Comparison of ENCODE assay signal across 23 cellular contexts in the genomic region with DNA sequence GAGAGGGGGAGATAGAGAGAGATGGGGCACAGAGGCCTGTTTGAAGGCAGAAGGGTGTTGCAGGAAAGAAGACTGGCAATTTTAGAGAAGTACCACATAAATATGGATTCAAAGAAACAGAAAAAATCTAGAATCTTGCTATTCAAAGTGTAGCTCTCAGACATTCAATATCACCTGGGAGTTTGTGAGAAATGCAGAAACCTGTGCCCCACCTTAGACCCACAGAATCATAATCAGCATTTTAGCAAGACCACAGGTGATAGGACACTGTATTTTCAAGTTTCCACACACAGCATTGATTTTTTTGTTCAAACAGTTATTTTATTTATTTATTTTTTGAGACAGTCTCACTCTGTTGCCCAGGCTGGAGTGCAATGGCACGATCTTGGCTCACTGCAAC. TPM values are rescaled to one million over a fixed set of nuclear protein-coding genes. Genes with fewer than 3 reads are reported as not detected.
DNase-seq lines count a peak whose midpoint lies in the region; ATAC-seq, FAIRE-seq and TF ChIP-seq lines count a peak whose summit lies in the region.
"Had no signal": no experiment of that assay in that cellular context is flagged by ENCODE, and none has a peak within 500 bp of the region (broad histone marks: within the 10 kb centered on the region; RNA-seq: fewer than 3 reads in every experiment).

No MANE protein-coding gene starts in this region.

- peak overlapping the region; percentile 17 for H3K4me3 Mint-ChIP-seq in activated naive CD8-positive, alpha-beta T cell
- no peak overlapping the region for H3K4me3 Mint-ChIP-seq in activated naive CD8-positive, alpha-beta T cell treated with anti-CD3 and anti-CD28 coated beads for 36 hours
- H3K4me3 Mint-ChIP-seq in T-helper 17 cell (no peak overlapping the region), type B pancreatic cell (no peak overlapping the region), T-cell (no peak overlapping the region)

- no peak overlapping the region for H3K27ac Mint-ChIP-seq in activated naive CD8-positive, alpha-beta T cell
- no peak overlapping the region for H3K27ac Mint-ChIP-seq in activated naive CD8-positive, alpha-beta T cell treated with anti-CD3 and anti-CD28 coated beads for 36 hours
- H3K27ac Mint-ChIP-seq in T-helper 17 cell (peak overlapping the region; percentile 32), type B pancreatic cell (peak overlapping the region; percentile 51), T-cell (no peak overlapping the region)

- in situ Hi-C loops in HepG2 (cut with HindIII; ENCODE audit: extremely low pct_ligation_motif_present, low pct_unique_long_range_greater_than_20kb): no loop called here

- no peak overlapping the region for H2AFZ ChIP-seq in HepG2 (ENCODE audit: low read length)
- H2AFZ ChIP-seq: PC-9 had no signal

- H3K4me2 ChIP-seq in HepG2 (ENCODE audit: low read depth, low read length): no peak overlapping the region
- H3K4me2 ChIP-seq: PC-9 had no signal

- TF ChIP-seq CTCF in HepG2 (CRISPR knock-in tag; IDR thresholded peaks at IDR 0.05): no peak
- TF ChIP-seq CTCF in type B pancreatic cell (conservative IDR thresholded peaks at IDR 0.05): no peak

- ATAC-seq in T-helper 17 cell: no peak
- ATAC-seq in HepG2: no peak
- ATAC-seq in T-cell (replicated peaks in 1 of 4): no peak

- peaks cover 76% of the 10 kb centered on the region for H3K79me2 ChIP-seq in HepG2 (ENCODE audit: insufficient read depth, low read length)

- peaks cover 32% of the 10 kb centered on the region for H3K4me1 Mint-ChIP-seq in activated naive CD8-positive, alpha-beta T cell (ENCODE audit: low read depth)
- peaks cover 30% of the 10 kb centered on the region for H3K4me1 Mint-ChIP-seq in activated naive CD8-positive, alpha-beta T cell treated with anti-CD3 and anti-CD28 coated beads for 36 hours
- peaks cover 27% of the 10 kb centered on the region for H3K4me1 Mint-ChIP-seq in T-helper 17 cell
- peaks cover 19% of the 10 kb centered on the region for H3K4me1 Mint-ChIP-seq in type B pancreatic cell (ENCODE audit: unreplicated experiment)
- peaks cover 43 to 64% (median 55%) of the 10 kb centered on the region in 3 donors for H3K4me1 Mint-ChIP-seq in T-cell

- no peak for TF ChIP-seq EP300 in HepG2 (IDR thresholded peaks at IDR 0.05; ENCODE audit: low read depth in 2 of 2, low read length in 2 of 2)
- TF ChIP-seq EP300 in HepG2 (CRISPR knock-in tag; IDR thresholded peaks at IDR 0.05; ENCODE audit: borderline replicate concordance): no peak

- no peaks in the 10 kb centered on the region for H3K9me3 ChIP-seq in T-helper 17 cell (ENCODE audit: control insufficient read depth, low read length, poor library complexity, severe bottlenecking)
- no peaks in the 10 kb centered on the region for H3K9me3 ChIP-seq in HepG2 (ENCODE audit: low read length)

- H3K9ac ChIP-seq in HepG2 (ENCODE audit: insufficient read depth, low read depth, low read length): no peak overlapping the region

- peaks cover 2% of the 10 kb centered on the region for H3K36me3 Mint-ChIP-seq in activated naive CD8-positive, alpha-beta T cell
- peaks cover 9% of the 10 kb centered on the region for H3K36me3 Mint-ChIP-seq in activated naive CD8-positive, alpha-beta T cell treated with anti-CD3 and anti-CD28 coated beads for 36 hours
- H3K36me3 Mint-ChIP-seq in T-helper 17 cell (ENCODE audit: low read depth) (peaks cover 7% of the 10 kb centered on the region), type B pancreatic cell (peaks cover 6% of the 10 kb centered on the region), T-cell (peaks cover 16% of the 10 kb centered on the region)

- peaks cover 0 to 4% of the 10 kb centered on the region in 2 experiments; a peak in 1 of 5 replicates for H3K27me3 ChIP-seq in HepG2 (ENCODE audit: control insufficient read depth in 1 of 2, insufficient read depth in 2 of 2, low read length in 2 of 2)

- peaks cover 1 to 15% of the 10 kb centered on the region in 2 experiments; a peak in 2 of 5 replicates for H3K36me3 ChIP-seq in HepG2 (replicated peaks in 1 of 2; ENCODE audit: control insufficient read depth in 1 of 2, insufficient read depth in 2 of 2, low read length in 2 of 2)

- CTCF ChIA-PET in HepG2 (lab: Yijun Ruan, JAX; ENCODE audit: low intra/inter-chr PET ratio, low total read pairs) (no interaction called here), T-cell (lab: Charles Lee) (interaction anchor here (0.6 to 1.0 kb wide), 6 partner anchors 13 to 220 kb away, joined by 3 to 6 read pairs (median 4); a partner anchor contains a TSS)

- 90% methylated on average over 1 of the region's 1 CpG for WGBS in HepG2 (ENCODE audit: low lambda C conversion rate)

- intact Hi-C loops in HepG2 (cut with micrococcal nuclease; ENCODE audit: unreplicated experiment): no loop called here

- no peak for FAIRE-seq in HepG2 (lab: Jason Lieb, UNC)
- FAIRE-seq: D721Med, G401.6, H54 had no signal

- TF ChIP-seq RAD21 in HepG2 (CRISPR knock-in tag; IDR thresholded peaks at IDR 0.05): no peak

- no peak for TF ChIP-seq POLR2A in HepG2 (IDR thresholded peaks at IDR 0.05; ENCODE audit: insufficient read depth in 1 of 2, low read depth in 2 of 2, low read length in 2 of 2)

- H3K27ac ChIP-seq in HepG2 (ENCODE audit: extremely low read length, insufficient read depth, low read length): no peak overlapping the region
- H3K27ac ChIP-seq: HL-60, PC-9 had no signal

- peaks cover 40% of the 10 kb centered on the region for H3K4me1 ChIP-seq in HepG2 (ENCODE audit: insufficient read depth, low read length)

- no peaks in the 10 kb centered on the region for H3K9me3 Mint-ChIP-seq in activated naive CD8-positive, alpha-beta T cell (ENCODE audit: low read depth)
- H3K9me3 Mint-ChIP-seq in activated naive CD8-positive, alpha-beta T cell treated with anti-CD3 and anti-CD28 coated beads for 36 hours: no peaks in the 10 kb centered on the region
- H3K9me3 Mint-ChIP-seq in type B pancreatic cell (no peaks in the 10 kb centered on the region), T-cell (no peaks in the 10 kb centered on the region)
- H3K9me3 Mint-ChIP-seq: CD8-positive, alpha-beta memory T cell had no signal

- POLR2A ChIA-PET in HepG2 (lab: Yijun Ruan, JAX) (interaction anchor here (0.7 to 2.4 kb wide), 8 partner anchors 9 to 740 kb away, joined by 3 to 21 read pairs (median 6); a partner anchor contains a TSS), T-cell (lab: Charles Lee) (interaction anchor here (0.6 to 0.9 kb wide), 7 partner anchors 10 to 258 kb away, joined by 3 to 8 read pairs (median 4); a partner anchor contains a TSS)

- no TSS peak for BruUV-seq in HepG2 (replicated peaks; lab: Mats Ljungman, UMichigan)

- no peak for DNase-seq in activated naive CD8-positive, alpha-beta T cell treated with anti-CD3 and anti-CD28 coated beads for 36 hours
- no peak for DNase-seq in T-helper 17 cell
- DNase-seq in HepG2 (ENCODE audit: low spot score): no peak
- no peak for DNase-seq in type B pancreatic cell (ENCODE audit: extremely low spot score, unreplicated experiment)
- no peak for DNase-seq in T-cell
- no peak for DNase-seq in activated effector memory CD4-positive, alpha-beta T cell treated with anti-CD3 and anti-CD28 coated beads, Interleukin-2, amount 50 U/mL, for 16 hours
- DNase-seq: C1 segment of cervical spinal cord; CD8-positive, alpha-beta memory T cell; NCI-H1048; NCI-H1417; NCI-H1694; NCI-H2029 treated with DMSO at 0.1 percent for 48 hours; NCI-H446 treated with DMSO at 0.1 percent for 48 hours; NCI-H526; NCI-H82; PC-9; RPMI8226; SHP77 had no signal

- H4K20me1 ChIP-seq in HepG2 (ENCODE audit: insufficient read depth, low read length): peaks cover 7% of the 10 kb centered on the region; the same call in 1 of the 2 replicates

- H3K4me3 ChIP-seq in HepG2 (replicated peaks in 1 of 3; ENCODE audit: insufficient read depth in 1 of 3, low read depth in 2 of 3, low read length in 3 of 3): no peak overlapping the region
- H3K4me3 ChIP-seq: PC-9 had no signal

- H3K27me3 Mint-ChIP-seq in activated naive CD8-positive, alpha-beta T cell: no peaks in the 10 kb centered on the region
- H3K27me3 Mint-ChIP-seq in activated naive CD8-positive, alpha-beta T cell treated with anti-CD3 and anti-CD28 coated beads for 36 hours: no peaks in the 10 kb centered on the region
- H3K27me3 Mint-ChIP-seq in T-helper 17 cell (no peaks in the 10 kb centered on the region), type B pancreatic cell (no peaks in the 10 kb centered on the region), T-cell (no peaks in the 10 kb centered on the region)
- H3K27me3 Mint-ChIP-seq: CD8-positive, alpha-beta memory T cell had no signal

RNA-seq across cellular contexts. Expression of a gene that starts 3.3 kb away (rescaled TPM):
- total RNA-seq in activated naive CD8-positive, alpha-beta T cell treated with anti-CD3 and anti-CD28 coated beads for 36 hours: 100 to 1,000 TPM; 194 to 201 TPM
- 10 to 100 TPM; 90.0 to 99.5 TPM for total RNA-seq in T-helper 17 cell
- 713 and 818 TPM in 2 replicates for total RNA-seq in HepG2 (2016; rRNA removed; fragmentation: Illumina TruSeq; extraction: Trizol)
- 394 and 546 TPM in 2 replicates for total RNA-seq in HepG2 (2016; cell fraction: cytosol; rRNA removed; fragmentation: Illumina TruSeq; extraction: Trizol; ENCODE audit: low read depth)
- 727 and 841 TPM in 2 replicates for total RNA-seq in HepG2 (2016; cell fraction: insoluble cytoplasmic fraction; rRNA removed; fragmentation: Illumina TruSeq; extraction: Trizol)
- total RNA-seq in HepG2 (2016; cell fraction: membrane; rRNA removed; fragmentation: Illumina TruSeq; extraction: Trizol): 518 and 609 TPM in 2 replicates
- 243 and 273 TPM in 2 replicates for total RNA-seq in HepG2 (2016; cell fraction: nucleus; rRNA removed; fragmentation: Illumina TruSeq; extraction: Trizol)
- polyA plus RNA-seq in HepG2 (2011; rRNA removed): 473 and 535 TPM in 2 replicates
- 355 and 455 TPM in 2 replicates for polyA plus RNA-seq in HepG2 (2011; cell fraction: cytosol; rRNA removed)
- 126 and 158 TPM in 2 replicates for polyA plus RNA-seq in HepG2 (2011; cell fraction: nucleus; rRNA removed)
- polyA plus RNA-seq in HepG2 (2012): 433 and 508 TPM in 2 replicates
- polyA plus RNA-seq in HepG2 (2016; cell fraction: cytosol; fragmentation: Illumina TruSeq; extraction: Trizol; ENCODE audit: low read depth): 449 and 646 TPM in 2 replicates
- 889 and 948 TPM in 2 replicates for polyA plus RNA-seq in HepG2 (2016; cell fraction: insoluble cytoplasmic fraction; fragmentation: Illumina TruSeq; extraction: Trizol; ENCODE audit: low read depth)
- 521 and 635 TPM in 2 replicates for polyA plus RNA-seq in HepG2 (2016; cell fraction: membrane; fragmentation: Illumina TruSeq; extraction: Trizol; ENCODE audit: low read depth)
- 510 and 513 TPM in 2 replicates for polyA plus RNA-seq in HepG2 (2016; cell fraction: nucleus; fragmentation: Illumina TruSeq; extraction: Trizol; ENCODE audit: insufficient read depth, low read depth)
- 166 and 230 TPM in 2 replicates for polyA minus RNA-seq in HepG2 (2011; rRNA and poly(A)+ RNA removed; ENCODE audit: low replicate concordance)
- 89.3 and 98.3 TPM in 2 replicates for polyA minus RNA-seq in HepG2 (2011; cell fraction: cytosol; rRNA and poly(A)+ RNA removed)
- 88.1 and 108 TPM in 2 replicates for polyA minus RNA-seq in HepG2 (2011; cell fraction: nucleus; rRNA and poly(A)+ RNA removed)
- total RNA-seq in type B pancreatic cell (ENCODE audit: low replicate concordance): 158 and 161 TPM in 2 replicates
- 100 to 1,000 TPM in 4 of 5 donors, 10 to 100 TPM in 1; 92.1 to 107 (median 101) TPM for total RNA-seq in T-cell

RNA-seq across cellular contexts. Expression of a gene that starts 3.8 kb away (rescaled TPM):
- 10 to 100 TPM; 44.5 to 48.4 TPM for total RNA-seq in activated naive CD8-positive, alpha-beta T cell treated with anti-CD3 and anti-CD28 coated beads for 36 hours
- total RNA-seq in T-helper 17 cell (10 to 100 TPM; 37.0 to 44.0 TPM), HepG2 (2016; rRNA removed; fragmentation: Illumina TruSeq; extraction: Trizol) (273 and 345 TPM in 2 replicates), type B pancreatic cell (ENCODE audit: low replicate concordance) (53.6 and 66.6 TPM in 2 replicates), T-cell (10 to 100 TPM; 53.8 to 81.2 (median 64.0) TPM)
- total RNA-seq in HepG2 (2016; cell fraction: cytosol; rRNA removed; fragmentation: Illumina TruSeq; extraction: Trizol; ENCODE audit: low read depth): 151 and 152 TPM in 2 replicates
- 269 and 346 TPM in 2 replicates for total RNA-seq in HepG2 (2016; cell fraction: insoluble cytoplasmic fraction; rRNA removed; fragmentation: Illumina TruSeq; extraction: Trizol)
- 294 and 315 TPM in 2 replicates for total RNA-seq in HepG2 (2016; cell fraction: membrane; rRNA removed; fragmentation: Illumina TruSeq; extraction: Trizol)
- 141 and 150 TPM in 2 replicates for total RNA-seq in HepG2 (2016; cell fraction: nucleus; rRNA removed; fragmentation: Illumina TruSeq; extraction: Trizol)
- polyA plus RNA-seq in HepG2 (2011; rRNA removed): 185 and 210 TPM in 2 replicates
- polyA plus RNA-seq in HepG2 (2011; cell fraction: cytosol; rRNA removed): 161 and 177 TPM in 2 replicates
- polyA plus RNA-seq in HepG2 (2011; cell fraction: nucleus; rRNA removed): 147 and 170 TPM in 2 replicates
- polyA plus RNA-seq in HepG2 (2012): 162 and 212 TPM in 2 replicates
- 118 and 119 TPM in 2 replicates for polyA plus RNA-seq in HepG2 (2016; cell fraction: cytosol; fragmentation: Illumina TruSeq; extraction: Trizol; ENCODE audit: low read depth)
- 260 and 276 TPM in 2 replicates for polyA plus RNA-seq in HepG2 (2016; cell fraction: insoluble cytoplasmic fraction; fragmentation: Illumina TruSeq; extraction: Trizol; ENCODE audit: low read depth)
- polyA plus RNA-seq in HepG2 (2016; cell fraction: membrane; fragmentation: Illumina TruSeq; extraction: Trizol; ENCODE audit: low read depth): 194 and 205 TPM in 2 replicates
- polyA plus RNA-seq in HepG2 (2016; cell fraction: nucleus; fragmentation: Illumina TruSeq; extraction: Trizol; ENCODE audit: insufficient read depth, low read depth): 151 and 154 TPM in 2 replicates
- polyA minus RNA-seq in HepG2 (2011; rRNA and poly(A)+ RNA removed; ENCODE audit: low replicate concordance): 58.4 and 179 TPM in 2 replicates
- polyA minus RNA-seq in HepG2 (2011; cell fraction: cytosol; rRNA and poly(A)+ RNA removed): 65.5 and 85.5 TPM in 2 replicates
- 138 and 175 TPM in 2 replicates for polyA minus RNA-seq in HepG2 (2011; cell fraction: nucleus; rRNA and poly(A)+ RNA removed)

RNA-seq across cellular contexts. Expression of a gene that starts 13.0 kb away (rescaled TPM):
- total RNA-seq in activated naive CD8-positive, alpha-beta T cell treated with anti-CD3 and anti-CD28 coated beads for 36 hours: 10 to 100 TPM; 19.4 to 20.9 TPM
- total RNA-seq in T-helper 17 cell (1 to 10 TPM; 4.0 to 5.9 TPM), HepG2 (2016; rRNA removed; fragmentation: Illumina TruSeq; extraction: Trizol) (48.7 and 66.0 TPM in 2 replicates), type B pancreatic cell (ENCODE audit: low replicate concordance) (16.9 and 22.6 TPM in 2 replicates), T-cell (10 to 100 TPM in 3 of 5 donors, 1 to 10 TPM in 2; 7.2 to 17.5 (median 12.1) TPM)
- total RNA-seq in HepG2 (2016; cell fraction: cytosol; rRNA removed; fragmentation: Illumina TruSeq; extraction: Trizol; ENCODE audit: low read depth): 27.9 and 34.0 TPM in 2 replicates
- total RNA-seq in HepG2 (2016; cell fraction: insoluble cytoplasmic fraction; rRNA removed; fragmentation: Illumina TruSeq; extraction: Trizol): 53.9 and 66.6 TPM in 2 replicates
- total RNA-seq in HepG2 (2016; cell fraction: membrane; rRNA removed; fragmentation: Illumina TruSeq; extraction: Trizol): 41.5 and 42.5 TPM in 2 replicates
- 27.7 and 28.0 TPM in 2 replicates for total RNA-seq in HepG2 (2016; cell fraction: nucleus; rRNA removed; fragmentation: Illumina TruSeq; extraction: Trizol)
- polyA plus RNA-seq in HepG2 (2011; rRNA removed): 38.2 and 44.1 TPM in 2 replicates
- polyA plus RNA-seq in HepG2 (2011; cell fraction: cytosol; rRNA removed): 35.9 and 43.6 TPM in 2 replicates
- polyA plus RNA-seq in HepG2 (2011; cell fraction: nucleus; rRNA removed): 45.5 and 46.7 TPM in 2 replicates
- 24.5 and 30.3 TPM in 2 replicates for polyA plus RNA-seq in HepG2 (2012)
- 24.6 and 32.2 TPM in 2 replicates for polyA plus RNA-seq in HepG2 (2016; cell fraction: cytosol; fragmentation: Illumina TruSeq; extraction: Trizol; ENCODE audit: low read depth)
- polyA plus RNA-seq in HepG2 (2016; cell fraction: insoluble cytoplasmic fraction; fragmentation: Illumina TruSeq; extraction: Trizol; ENCODE audit: low read depth): 50.1 and 54.2 TPM in 2 replicates
- polyA plus RNA-seq in HepG2 (2016; cell fraction: membrane; fragmentation: Illumina TruSeq; extraction: Trizol; ENCODE audit: low read depth): 30.8 and 33.7 TPM in 2 replicates
- polyA plus RNA-seq in HepG2 (2016; cell fraction: nucleus; fragmentation: Illumina TruSeq; extraction: Trizol; ENCODE audit: insufficient read depth, low read depth): 41.8 and 50.7 TPM in 2 replicates
- 10.6 and 24.5 TPM in 2 replicates for polyA minus RNA-seq in HepG2 (2011; rRNA and poly(A)+ RNA removed; ENCODE audit: low replicate concordance)
- polyA minus RNA-seq in HepG2 (2011; cell fraction: cytosol; rRNA and poly(A)+ RNA removed): 4.9 and 8.5 TPM in 2 replicates
- 19.6 and 23.2 TPM in 2 replicates for polyA minus RNA-seq in HepG2 (2011; cell fraction: nucleus; rRNA and poly(A)+ RNA removed)

RNA-seq across cellular contexts. Expression of a gene that starts 13.5 kb away (rescaled TPM):
- total RNA-seq in activated naive CD8-positive, alpha-beta T cell treated with anti-CD3 and anti-CD28 coated beads for 36 hours: 10 to 100 TPM; 68.2 to 71.1 TPM
- total RNA-seq in T-helper 17 cell (100 to 1,000 TPM; 106 to 107 TPM), HepG2 (2016; rRNA removed; fragmentation: Illumina TruSeq; extraction: Trizol) (73.5 and 73.7 TPM in 2 replicates), type B pancreatic cell (ENCODE audit: low replicate concordance) (41.0 and 58.6 TPM in 2 replicates), T-cell (100 to 1,000 TPM; 119 to 160 (median 139) TPM)
- total RNA-seq in HepG2 (2016; cell fraction: cytosol; rRNA removed; fragmentation: Illumina TruSeq; extraction: Trizol; ENCODE audit: low read depth): 13.7 and 18.4 TPM in 2 replicates
- 68.8 and 73.9 TPM in 2 replicates for total RNA-seq in HepG2 (2016; cell fraction: insoluble cytoplasmic fraction; rRNA removed; fragmentation: Illumina TruSeq; extraction: Trizol)
- 41.9 and 48.5 TPM in 2 replicates for total RNA-seq in HepG2 (2016; cell fraction: membrane; rRNA removed; fragmentation: Illumina TruSeq; extraction: Trizol)
- total RNA-seq in HepG2 (2016; cell fraction: nucleus; rRNA removed; fragmentation: Illumina TruSeq; extraction: Trizol): 48.8 and 53.9 TPM in 2 replicates
- 52.0 and 59.8 TPM in 2 replicates for polyA plus RNA-seq in HepG2 (2011; rRNA removed)
- polyA plus RNA-seq in HepG2 (2011; cell fraction: cytosol; rRNA removed): 32.2 and 34.7 TPM in 2 replicates
- polyA plus RNA-seq in HepG2 (2011; cell fraction: nucleus; rRNA removed): 73.2 and 83.2 TPM in 2 replicates
- polyA plus RNA-seq in HepG2 (2012): 36.1 and 60.0 TPM in 2 replicates
- 10.3 and 11.1 TPM in 2 replicates for polyA plus RNA-seq in HepG2 (2016; cell fraction: cytosol; fragmentation: Illumina TruSeq; extraction: Trizol; ENCODE audit: low read depth)
- 65.8 and 69.3 TPM in 2 replicates for polyA plus RNA-seq in HepG2 (2016; cell fraction: insoluble cytoplasmic fraction; fragmentation: Illumina TruSeq; extraction: Trizol; ENCODE audit: low read depth)
- polyA plus RNA-seq in HepG2 (2016; cell fraction: membrane; fragmentation: Illumina TruSeq; extraction: Trizol; ENCODE audit: low read depth): 26.7 and 30.0 TPM in 2 replicates
- polyA plus RNA-seq in HepG2 (2016; cell fraction: nucleus; fragmentation: Illumina TruSeq; extraction: Trizol; ENCODE audit: insufficient read depth, low read depth): 53.3 and 55.1 TPM in 2 replicates
- polyA minus RNA-seq in HepG2 (2011; rRNA and poly(A)+ RNA removed; ENCODE audit: low replicate concordance): 36.9 and 44.7 TPM in 2 replicates
- polyA minus RNA-seq in HepG2 (2011; cell fraction: cytosol; rRNA and poly(A)+ RNA removed): 25.1 and 30.9 TPM in 2 replicates
- 82.3 and 93.4 TPM in 2 replicates for polyA minus RNA-seq in HepG2 (2011; cell fraction: nucleus; rRNA and poly(A)+ RNA removed)

RNA-seq across cellular contexts. Expression of a gene that starts 15.6 kb away (rescaled TPM):
- total RNA-seq in activated naive CD8-positive, alpha-beta T cell treated with anti-CD3 and anti-CD28 coated beads for 36 hours: 10 to 100 TPM; 54.4 to 58.9 TPM
- total RNA-seq in T-helper 17 cell (10 to 100 TPM; 69.9 to 77.2 TPM), HepG2 (2016; rRNA removed; fragmentation: Illumina TruSeq; extraction: Trizol) (113 and 140 TPM in 2 replicates), type B pancreatic cell (ENCODE audit: low replicate concordance) (44.3 and 47.3 TPM in 2 replicates), T-cell (10 to 100 TPM; 81.9 to 99.6 (median 92.8) TPM)
- 66.3 and 72.6 TPM in 2 replicates for total RNA-seq in HepG2 (2016; cell fraction: cytosol; rRNA removed; fragmentation: Illumina TruSeq; extraction: Trizol; ENCODE audit: low read depth)
- total RNA-seq in HepG2 (2016; cell fraction: insoluble cytoplasmic fraction; rRNA removed; fragmentation: Illumina TruSeq; extraction: Trizol): 120 and 148 TPM in 2 replicates
- 67.1 and 67.8 TPM in 2 replicates for total RNA-seq in HepG2 (2016; cell fraction: membrane; rRNA removed; fragmentation: Illumina TruSeq; extraction: Trizol)
- total RNA-seq in HepG2 (2016; cell fraction: nucleus; rRNA removed; fragmentation: Illumina TruSeq; extraction: Trizol): 52.6 and 66.0 TPM in 2 replicates
- polyA plus RNA-seq in HepG2 (2011; rRNA removed): 80.8 and 83.6 TPM in 2 replicates
- polyA plus RNA-seq in HepG2 (2011; cell fraction: cytosol; rRNA removed): 85.1 and 105 TPM in 2 replicates
- polyA plus RNA-seq in HepG2 (2011; cell fraction: nucleus; rRNA removed): 42.1 and 63.9 TPM in 2 replicates
- polyA plus RNA-seq in HepG2 (2012): 78.9 and 98.0 TPM in 2 replicates
- 64.7 and 70.4 TPM in 2 replicates for polyA plus RNA-seq in HepG2 (2016; cell fraction: cytosol; fragmentation: Illumina TruSeq; extraction: Trizol; ENCODE audit: low read depth)
- polyA plus RNA-seq in HepG2 (2016; cell fraction: insoluble cytoplasmic fraction; fragmentation: Illumina TruSeq; extraction: Trizol; ENCODE audit: low read depth): 255 and 256 TPM in 2 replicates
- 60.9 and 64.0 TPM in 2 replicates for polyA plus RNA-seq in HepG2 (2016; cell fraction: membrane; fragmentation: Illumina TruSeq; extraction: Trizol; ENCODE audit: low read depth)
- polyA plus RNA-seq in HepG2 (2016; cell fraction: nucleus; fragmentation: Illumina TruSeq; extraction: Trizol; ENCODE audit: insufficient read depth, low read depth): 140 and 161 TPM in 2 replicates
- 9.7 and 17.0 TPM in 2 replicates for polyA minus RNA-seq in HepG2 (2011; rRNA and poly(A)+ RNA removed; ENCODE audit: low replicate concordance)
- polyA minus RNA-seq in HepG2 (2011; cell fraction: cytosol; rRNA and poly(A)+ RNA removed): 7.5 and 11.3 TPM in 2 replicates
- 30.8 and 42.8 TPM in 2 replicates for polyA minus RNA-seq in HepG2 (2011; cell fraction: nucleus; rRNA and poly(A)+ RNA removed)

Comparison
In these comparisons a context has a peak if more than half of its experiments do, and no peak if none do; other contexts are left out.
1. H3K27ac Mint-ChIP-seq: peak in T-helper 17 cell (single experiment) and type B pancreatic cell (single experiment); none in activated naive CD8-positive, alpha-beta T cell (single experiment), activated naive CD8-positive, alpha-beta T cell treated with anti-CD3 and anti-CD28 coated beads for 36 hours (single experiment) and T-cell (0 of 2).